In genomic region chr7:14752301-14752700, GRCh38 we compare ENCODE assay signal across 27 cellular contexts.
"Had no signal": no experiment of that assay in that cellular context is flagged by ENCODE, and none has a peak within 500 bp of the region (broad histone marks: within the 10 kb centered on the region; RNA-seq: fewer than 3 reads in every experiment).

No MANE protein-coding gene starts in this region.

- H3K4me1 ChIP-seq: left ventricle myocardium inferior, neural progenitor cell, suprapubic skin, tibial artery, upper lobe of right lung had no signal

- DNase-seq: activated CD4-positive, alpha-beta T cell treated with anti-CD3 and anti-CD28 coated beads for 1 hour; activated CD4-positive, alpha-beta T cell treated with anti-CD3 and anti-CD28 coated beads, Interleukin-2, amount 50 U/mL, for 1 hour; activated CD8-positive, alpha-beta T cell treated with anti-CD3 and anti-CD28 coated beads for 36 hours; activated gamma-delta T cell treated with Interleukin-2 at 50 U/mL for 16 hours; activated naive CD4-positive, alpha-beta T cell treated with anti-CD3 and anti-CD28 coated beads, Interleukin-2, amount 50 U/mL, for 16 hours; activated T-cell treated with anti-CD3 and anti-CD28 coated beads, Interleukin-2, amount 50 U/mL, for 4 hours; amniotic stem cell; brain microvascular endothelial cell; cortex of kidney; effector memory CD8-positive, alpha-beta T cell; erythroblast; islet precursor cell; left ventricle myocardium inferior; naive B cell; posterior cingulate gyrus; right cardiac atrium; stimulated activated CD4-positive, alpha-beta T cell treated with anti-CD3 and anti-CD28 coated beads, Interleukin-15, amount 100 ng/mL, for 24 hours; stimulated activated CD4-positive, alpha-beta T cell treated with anti-CD3 and anti-CD28 coated beads, Interleukin-2, amount 100 ng/mL, for 24 hours; stimulated activated naive B cell treated with anti-CD40 and anti-IgM and Interleukin-4, amounts not matched to agents 10 μg/mL and 1 μg/mL and 100 μg/mL, for 72 hours; tibial artery; upper lobe of right lung had no signal

- H3K9ac ChIP-seq: neural progenitor cell had no signal

- H3K9me3 Mint-ChIP-seq: activated CD8-positive, alpha-beta T cell treated with anti-CD3 and anti-CD28 coated beads for 36 hours; activated T-cell treated with anti-CD3 and anti-CD28 coated beads, Interleukin-2, amount 50 U/mL, for 4 hours; activated T-helper 17 cell treated with anti-CD3 and anti-CD28 coated beads, Interleukin-2, amount 50 U/mL, for 72 hours; neural progenitor cell; stimulated activated naive B cell treated with anti-CD40 and anti-IgM and Interleukin-4, amounts not matched to agents 10 μg/mL and 1 μg/mL and 100 μg/mL, for 72 hours had no signal

- H3K9me3 ChIP-seq: gastroesophageal sphincter, left ventricle myocardium inferior, suprapubic skin, tibial artery, upper lobe of right lung had no signal

- H3K36me3 ChIP-seq: brain microvascular endothelial cell, gastroesophageal sphincter, left ventricle myocardium inferior, neural progenitor cell, suprapubic skin, tibial artery, upper lobe of right lung had no signal

- H3K4me3 Mint-ChIP-seq: activated CD8-positive, alpha-beta T cell treated with anti-CD3 and anti-CD28 coated beads for 36 hours; activated T-cell treated with anti-CD3 and anti-CD28 coated beads, Interleukin-2, amount 50 U/mL, for 4 hours; activated T-helper 17 cell treated with anti-CD3 and anti-CD28 coated beads, Interleukin-2, amount 50 U/mL, for 72 hours; effector memory CD8-positive, alpha-beta T cell; naive B cell; neural progenitor cell; stimulated activated naive B cell treated with anti-CD40 and anti-IgM and Interleukin-4, amounts not matched to agents 10 μg/mL and 1 μg/mL and 100 μg/mL, for 72 hours; WTC11 had no signal

- H3K4me2 ChIP-seq: hepatocyte, neural progenitor cell had no signal

- H3K79me2 ChIP-seq: hepatocyte had no signal

- H3K4me3 ChIP-seq: gastroesophageal sphincter, hepatocyte, left ventricle myocardium inferior, neural progenitor cell, suprapubic skin, tibial artery, upper lobe of right lung had no signal

- H3K4me1 Mint-ChIP-seq: activated T-helper 17 cell treated with anti-CD3 and anti-CD28 coated beads, Interleukin-2, amount 50 U/mL, for 72 hours; naive B cell; stimulated activated naive B cell treated with anti-CD40 and anti-IgM and Interleukin-4, amounts not matched to agents 10 μg/mL and 1 μg/mL and 100 μg/mL, for 72 hours had no signal

- H2AFZ ChIP-seq: hepatocyte, neural progenitor cell had no signal

- ATAC-seq: activated CD8-positive, alpha-beta T cell treated with anti-CD3 and anti-CD28 coated beads for 36 hours; activated T-cell treated with anti-CD3 and anti-CD28 coated beads, Interleukin-2, amount 50 U/mL, for 4 hours; activated T-helper 17 cell treated with anti-CD3 and anti-CD28 coated beads, Interleukin-2, amount 50 U/mL, for 72 hours; effector memory CD8-positive, alpha-beta T cell; gastroesophageal sphincter; right cardiac atrium; stimulated activated naive B cell treated with anti-CD40 and anti-IgM and Interleukin-4, amounts not matched to agents 10 μg/mL and 1 μg/mL and 100 μg/mL, for 72 hours; upper lobe of right lung; WTC11 had no signal

- H3K27me3 ChIP-seq: brain microvascular endothelial cell, gastroesophageal sphincter, hepatocyte, neural progenitor cell, suprapubic skin, tibial artery, upper lobe of right lung had no signal

- H3K27ac ChIP-seq: brain microvascular endothelial cell, gastroesophageal sphincter, hepatocyte, left ventricle myocardium inferior, neural progenitor cell, suprapubic skin, tibial artery, upper lobe of right lung had no signal

- H3K27ac Mint-ChIP-seq: activated CD8-positive, alpha-beta T cell treated with anti-CD3 and anti-CD28 coated beads for 36 hours; activated T-helper 17 cell treated with anti-CD3 and anti-CD28 coated beads, Interleukin-2, amount 50 U/mL, for 72 hours; effector memory CD8-positive, alpha-beta T cell; naive B cell; neural progenitor cell; stimulated activated naive B cell treated with anti-CD40 and anti-IgM and Interleukin-4, amounts not matched to agents 10 μg/mL and 1 μg/mL and 100 μg/mL, for 72 hours; WTC11 had no signal

- H3K36me3 Mint-ChIP-seq: naive B cell; neural progenitor cell; stimulated activated naive B cell treated with anti-CD40 and anti-IgM and Interleukin-4, amounts not matched to agents 10 μg/mL and 1 μg/mL and 100 μg/mL, for 72 hours had no signal

- H3K27me3 Mint-ChIP-seq: activated CD8-positive, alpha-beta T cell treated with anti-CD3 and anti-CD28 coated beads for 36 hours; activated T-helper 17 cell treated with anti-CD3 and anti-CD28 coated beads, Interleukin-2, amount 50 U/mL, for 72 hours; effector memory CD8-positive, alpha-beta T cell; naive B cell; stimulated activated naive B cell treated with anti-CD40 and anti-IgM and Interleukin-4, amounts not matched to agents 10 μg/mL and 1 μg/mL and 100 μg/mL, for 72 hours had no signal
